ENCODE assay signal across 10 cellular contexts in genomic region chr10:3853547-3853989, GRCh38.
DNase-seq lines count a peak whose midpoint lies in the region; ATAC-seq and TF ChIP-seq lines count a peak whose summit lies in the region.
"Had no signal": no experiment of that assay in that cellular context is flagged by ENCODE, and none has a peak within 500 bp of the region (broad histone marks: within the 10 kb centered on the region; RNA-seq: fewer than 3 reads in every experiment).

No MANE protein-coding gene starts in this region.

- H3K4me3 ChIP-seq in astrocyte of the cerebellum (ENCODE audit: low read depth, low read length) = no peak overlapping the region

- no peak for TF ChIP-seq CTCF in HFFc6 (IDR thresholded peaks at IDR 0.05)
- no peak for TF ChIP-seq CTCF in astrocyte of the cerebellum (IDR thresholded peaks at IDR 0.05; ENCODE audit: low read depth, low read length, missing control alignments)

- no peaks in the 10 kb centered on the region for H3K27me3 Mint-ChIP-seq in HFFc6 (ENCODE audit: insufficient read depth)

- peaks cover 54% of the 10 kb centered on the region for H3K4me1 Mint-ChIP-seq in HFFc6 (ENCODE audit: low read depth)
- peaks cover 54% of the 10 kb centered on the region for H3K4me1 Mint-ChIP-seq in stimulated activated effector memory CD8-positive, alpha-beta T cell treated with anti-CD3 and anti-CD28 coated beads, Interleukin-12 subunit alpha, Interleukin-12 subunit beta, amount 100 ng/mL, for 72 hours

- no peaks in the 10 kb centered on the region for H3K9me3 Mint-ChIP-seq in HFFc6
- no peaks in the 10 kb centered on the region for H3K9me3 Mint-ChIP-seq in stimulated activated effector memory CD8-positive, alpha-beta T cell treated with anti-CD3 and anti-CD28 coated beads, Interleukin-12 subunit alpha, Interleukin-12 subunit beta, amount 100 ng/mL, for 72 hours

- peak overlapping the region; percentile 52; the same call in 1 of the 2 replicates for H3K4me3 Mint-ChIP-seq in HFFc6
- no peak overlapping the region for H3K4me3 Mint-ChIP-seq in stimulated activated effector memory CD8-positive, alpha-beta T cell treated with anti-CD3 and anti-CD28 coated beads, Interleukin-12 subunit alpha, Interleukin-12 subunit beta, amount 100 ng/mL, for 72 hours

- H3K27ac Mint-ChIP-seq in HFFc6 = peak overlapping the region; percentile 82
- peak overlapping the region; percentile 98 for H3K27ac Mint-ChIP-seq in stimulated activated effector memory CD8-positive, alpha-beta T cell treated with anti-CD3 and anti-CD28 coated beads, Interleukin-12 subunit alpha, Interleukin-12 subunit beta, amount 100 ng/mL, for 72 hours

- in situ Hi-C loops in astrocyte of the cerebellum (cut with HindIII; ENCODE audit: low sequenced_read_pairs) = no loop called here

- ATAC-seq in stimulated activated effector memory CD8-positive, alpha-beta T cell treated with anti-CD3 and anti-CD28 coated beads, Interleukin-12 subunit alpha, Interleukin-12 subunit beta, amount 100 ng/mL, for 72 hours = no peak
- ATAC-seq in GM19467 (IDR thresholded peaks at IDR 0.05; ENCODE audit: unreplicated experiment) = no peak
- ATAC-seq: esophagus mucosa had no signal

- DNase-seq in HFFc6 = peak; percentile 44
- DNase-seq in astrocyte of the cerebellum (ENCODE audit: low read depth) = peak; percentile 23
- DNase-seq in islet precursor cell = peak; percentile 86
- DNase-seq in stimulated activated effector memory CD8-positive, alpha-beta T cell treated with anti-CD3 and anti-CD28 coated beads, Interleukin-12 subunit alpha, Interleukin-12 subunit beta, amount 100 ng/mL, for 72 hours (ENCODE audit: low spot score in 2 of 2) = no peak
- no peak for DNase-seq in activated CD4-positive, CD25-positive, alpha-beta regulatory T cell (lab: John Stamatoyannopoulos, UW)
- DNase-seq in stimulated activated CD4-positive, alpha-beta T cell treated with anti-CD3 and anti-CD28 coated beads, Interleukin-12 subunit alpha, Interleukin-12 subunit beta, amount 100 ng/mL, for 4 hours = no peak
- no peak for DNase-seq in anterior cingulate cortex (lab: John Stamatoyannopoulos, UW)
- DNase-seq: NCI-H2171 had no signal

- H3K36me3 Mint-ChIP-seq in HFFc6 (ENCODE audit: low read depth) = no peaks in the 10 kb centered on the region; the same call in 1 of the 2 replicates
- H3K36me3 Mint-ChIP-seq in stimulated activated effector memory CD8-positive, alpha-beta T cell treated with anti-CD3 and anti-CD28 coated beads, Interleukin-12 subunit alpha, Interleukin-12 subunit beta, amount 100 ng/mL, for 72 hours = peaks cover 6% of the 10 kb centered on the region

Comparison
In these comparisons a context has a peak if more than half of its experiments do, and no peak if none do; other contexts are left out.
1. DNase-seq: peak in HFFc6 (single experiment), astrocyte of the cerebellum (single experiment) and islet precursor cell (single experiment); none in stimulated activated effector memory CD8-positive, alpha-beta T cell treated with anti-CD3 and anti-CD28 coated beads, Interleukin-12 subunit alpha, Interleukin-12 subunit beta, amount 100 ng/mL, for 72 hours (0 of 2), activated CD4-positive, CD25-positive, alpha-beta regulatory T cell (0 of 4), stimulated activated CD4-positive, alpha-beta T cell treated with anti-CD3 and anti-CD28 coated beads, Interleukin-12 subunit alpha, Interleukin-12 subunit beta, amount 100 ng/mL, for 4 hours (single experiment) and anterior cingulate cortex (0 of 58).